22 cellular contexts compared by ENCODE assay signal in the genomic region with DNA sequence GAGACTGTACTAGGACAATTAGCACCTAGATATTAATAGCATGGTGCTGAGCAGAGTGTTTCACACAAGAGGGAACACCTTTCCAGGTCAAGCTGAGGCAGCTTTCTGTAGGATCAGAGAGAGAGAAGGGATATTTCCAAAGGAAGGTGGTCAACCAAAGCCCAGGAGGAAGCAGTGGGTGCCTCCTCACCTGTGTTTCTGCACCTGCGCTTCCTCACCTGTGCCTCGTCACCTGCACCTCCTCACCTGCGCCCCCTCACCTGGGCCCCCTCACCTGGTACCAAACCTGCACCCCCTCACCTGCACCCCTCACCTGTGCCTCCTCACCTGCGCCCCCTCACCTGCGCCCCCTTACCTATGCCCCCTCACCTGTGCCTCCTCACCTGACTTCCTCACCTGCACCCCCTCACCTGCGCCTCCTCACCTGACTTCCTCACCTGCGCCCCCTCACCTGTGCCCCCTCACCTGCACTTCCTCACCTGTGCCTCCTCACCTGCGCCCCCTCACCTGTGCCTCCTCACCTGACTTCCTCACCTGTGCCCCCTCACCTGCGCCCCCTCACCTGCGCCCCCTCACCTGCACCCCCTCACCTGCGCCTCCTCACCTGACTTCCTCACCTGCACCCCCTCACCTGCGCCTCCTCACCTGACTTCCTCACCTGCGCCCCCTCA.
DNase-seq lines count a peak whose midpoint lies in the region; ATAC-seq and TF ChIP-seq lines count a peak whose summit lies in the region.
"Had no signal": no experiment of that assay in that cellular context is flagged by ENCODE, and none has a peak within 500 bp of the region (broad histone marks: within the 10 kb centered on the region; RNA-seq: fewer than 3 reads in every experiment).

No MANE protein-coding gene starts in this region.

- no peaks in the 10 kb centered on the region for H3K27me3 ChIP-seq in aorta (ENCODE audit: control insufficient read depth in 1 of 2, insufficient read depth in 2 of 2, low read length in 1 of 2)
- H3K27me3 ChIP-seq in Karpas-422 (ENCODE audit: low read length): no peaks in the 10 kb centered on the region
- H3K27me3 ChIP-seq: SJSA1 had no signal

- H3K4me1 Mint-ChIP-seq in activated naive CD8-positive, alpha-beta T cell treated with anti-CD3 and anti-CD28 coated beads, Interleukin-2, amount 50 U/mL, for 24 hours: no peaks in the 10 kb centered on the region
- H3K4me1 Mint-ChIP-seq in activated naive CD8-positive, alpha-beta T cell treated with anti-CD3 and anti-CD28 coated beads for 36 hours: no peaks in the 10 kb centered on the region
- H3K4me1 Mint-ChIP-seq in T-helper 17 cell (peaks cover 4% of the 10 kb centered on the region), neural crest cell (no peaks in the 10 kb centered on the region)
- H3K4me1 Mint-ChIP-seq: B cell, CD14-positive monocyte, GM23338 had no signal

- H3K9ac ChIP-seq in Karpas-422 (ENCODE audit: low read length): no peak overlapping the region

- no peaks in the 10 kb centered on the region for H3K27me3 Mint-ChIP-seq in activated naive CD8-positive, alpha-beta T cell treated with anti-CD3 and anti-CD28 coated beads, Interleukin-2, amount 50 U/mL, for 24 hours
- H3K27me3 Mint-ChIP-seq in activated naive CD8-positive, alpha-beta T cell treated with anti-CD3 and anti-CD28 coated beads for 36 hours: no peaks in the 10 kb centered on the region
- H3K27me3 Mint-ChIP-seq in T-helper 17 cell (peaks cover 20% of the 10 kb centered on the region), neural crest cell (ENCODE audit: low read depth) (peaks cover 13% of the 10 kb centered on the region)
- H3K27me3 Mint-ChIP-seq: B cell had no signal

- no peaks in the 10 kb centered on the region for H3K36me3 Mint-ChIP-seq in activated naive CD8-positive, alpha-beta T cell treated with anti-CD3 and anti-CD28 coated beads, Interleukin-2, amount 50 U/mL, for 24 hours (ENCODE audit: low read depth)
- H3K36me3 Mint-ChIP-seq in activated naive CD8-positive, alpha-beta T cell treated with anti-CD3 and anti-CD28 coated beads for 36 hours: no peaks in the 10 kb centered on the region
- H3K36me3 Mint-ChIP-seq in T-helper 17 cell (ENCODE audit: low read depth) (no peaks in the 10 kb centered on the region), neural crest cell (ENCODE audit: low read depth) (peaks cover 3% of the 10 kb centered on the region)
- H3K36me3 Mint-ChIP-seq: CD14-positive monocyte had no signal

- H3K36me3 ChIP-seq in aorta (ENCODE audit: control insufficient read depth in 1 of 2, insufficient read depth in 2 of 2, low read length in 1 of 2) (no peaks in the 10 kb centered on the region), Karpas-422 (ENCODE audit: insufficient read depth, low read length) (no peaks in the 10 kb centered on the region)
- H3K36me3 ChIP-seq: HAP-1, SJSA1 had no signal

- no peaks in the 10 kb centered on the region for H4K20me1 ChIP-seq in Karpas-422 (ENCODE audit: insufficient read depth, low read depth, low read length)

- H3K4me1 ChIP-seq in aorta (ENCODE audit: control insufficient read depth in 1 of 2, insufficient read depth in 2 of 2, low read length in 2 of 2) (no peaks in the 10 kb centered on the region), Karpas-422 (ENCODE audit: low read length) (no peaks in the 10 kb centered on the region)
- H3K4me1 ChIP-seq: A549, HAP-1, SJSA1 had no signal

- DNase-seq in activated naive CD8-positive, alpha-beta T cell treated with anti-CD3 and anti-CD28 coated beads, Interleukin-2, amount 50 U/mL, for 24 hours: no peak
- DNase-seq in activated naive CD8-positive, alpha-beta T cell treated with anti-CD3 and anti-CD28 coated beads for 36 hours: no peak
- DNase-seq in T-helper 17 cell (no peak), neural crest cell (ENCODE audit: low read depth, low spot score) (no peak), aorta (no peak), SW480 (ENCODE audit: low spot score) (no peak), Karpas-422 (no peak)
- DNase-seq: KG1, NCI-H1417, NCI-H187 treated with DMSO at 0.1 percent for 48 hours, NCI-H2107, NCI-H446 treated with DMSO at 0.1 percent for 48 hours, NCI-H526 treated with DMSO at 0.1 percent for 48 hours, OCI-M1 had no signal

- H3K79me2 ChIP-seq in Karpas-422 (ENCODE audit: low read length): no peaks in the 10 kb centered on the region

- no peak overlapping the region for H2AFZ ChIP-seq in Karpas-422 (ENCODE audit: low read length)
- H2AFZ ChIP-seq: GM23338 had no signal

- no peak for TF ChIP-seq CTCF in neural crest cell (conservative IDR thresholded peaks at IDR 0.05)

- H3K4me2 ChIP-seq in Karpas-422 (ENCODE audit: low read depth, low read length, poor library complexity, severe bottlenecking): no peak overlapping the region
- H3K4me2 ChIP-seq: A549, GM23338 had no signal

- 85 to 94% methylated on average over 7 to 13 of the region's 13 CpGs for WGBS in aorta, 2 donors

- ATAC-seq in activated naive CD8-positive, alpha-beta T cell treated with anti-CD3 and anti-CD28 coated beads, Interleukin-2, amount 50 U/mL, for 24 hours: no peak
- ATAC-seq in T-helper 17 cell (no peak), aorta (ENCODE audit: low FRiP score) (peak; percentile 21), HG02678 (IDR thresholded peaks at IDR 0.05; ENCODE audit: unreplicated experiment) (no peak)
- ATAC-seq: A549, GM23338, Right ventricle myocardium inferior had no signal

- H3K4me3 ChIP-seq in aorta (ENCODE audit: low read length in 2 of 2) (no peak overlapping the region), Karpas-422 (ENCODE audit: low read length) (no peak overlapping the region)
- H3K4me3 ChIP-seq: A549, GM23338, HAP-1, SJSA1 had no signal

- H3K9me3 Mint-ChIP-seq in activated naive CD8-positive, alpha-beta T cell treated with anti-CD3 and anti-CD28 coated beads, Interleukin-2, amount 50 U/mL, for 24 hours: no peaks in the 10 kb centered on the region
- H3K9me3 Mint-ChIP-seq in activated naive CD8-positive, alpha-beta T cell treated with anti-CD3 and anti-CD28 coated beads for 36 hours: no peaks in the 10 kb centered on the region
- H3K9me3 Mint-ChIP-seq in neural crest cell: no peaks in the 10 kb centered on the region
- H3K9me3 Mint-ChIP-seq: GM23338 had no signal

- no peaks in the 10 kb centered on the region for H3K9me3 ChIP-seq in T-helper 17 cell (ENCODE audit: control insufficient read depth, low read length, poor library complexity, severe bottlenecking)
- no peaks in the 10 kb centered on the region for H3K9me3 ChIP-seq in aorta (ENCODE audit: control insufficient read depth, low read length)
- H3K9me3 ChIP-seq in Karpas-422 (ENCODE audit: low read length): no peaks in the 10 kb centered on the region
- H3K9me3 ChIP-seq: A549, HAP-1, SJSA1 had no signal

- H3K27ac Mint-ChIP-seq in activated naive CD8-positive, alpha-beta T cell treated with anti-CD3 and anti-CD28 coated beads, Interleukin-2, amount 50 U/mL, for 24 hours: peak overlapping the region; percentile 60
- H3K27ac Mint-ChIP-seq in activated naive CD8-positive, alpha-beta T cell treated with anti-CD3 and anti-CD28 coated beads for 36 hours: no peak overlapping the region
- no peak overlapping the region for H3K27ac Mint-ChIP-seq in T-helper 17 cell
- no peak overlapping the region for H3K27ac Mint-ChIP-seq in neural crest cell (ENCODE audit: unreplicated experiment)
- H3K27ac Mint-ChIP-seq: B cell, GM23338 had no signal

- H3K4me3 Mint-ChIP-seq in activated naive CD8-positive, alpha-beta T cell treated with anti-CD3 and anti-CD28 coated beads, Interleukin-2, amount 50 U/mL, for 24 hours: no peak overlapping the region
- no peak overlapping the region for H3K4me3 Mint-ChIP-seq in activated naive CD8-positive, alpha-beta T cell treated with anti-CD3 and anti-CD28 coated beads for 36 hours
- H3K4me3 Mint-ChIP-seq in T-helper 17 cell (peak overlapping the region; percentile 22), neural crest cell (peak overlapping the region; percentile 58)
- H3K4me3 Mint-ChIP-seq: B cell, CD14-positive monocyte, GM23338 had no signal

- no peak overlapping the region for H3K27ac ChIP-seq in aorta (ENCODE audit: low read depth in 1 of 2, low read length in 2 of 2)
- no peak overlapping the region for H3K27ac ChIP-seq in Karpas-422 (ENCODE audit: low read length)
- H3K27ac ChIP-seq: A549, SJSA1 had no signal

- intact Hi-C loops in aorta (cut with DNase I): loop anchor here in 1 of 2 donors (10.0 kb wide), 1 partner anchor 152 kb away; no protein-coding TSS in a partner anchor

- no peaks in the 10 kb centered on the region for H3K9me2 ChIP-seq in Karpas-422 (replicated peaks; ENCODE audit: insufficient read depth, low read length)

Comparison
In these comparisons a context has a peak if more than half of its experiments do, and no peak if none do; other contexts are left out.
1. H3K4me3 Mint-ChIP-seq: peak in T-helper 17 cell (single experiment) and neural crest cell (single experiment); none in activated naive CD8-positive, alpha-beta T cell treated with anti-CD3 and anti-CD28 coated beads, Interleukin-2, amount 50 U/mL, for 24 hours (single experiment) and activated naive CD8-positive, alpha-beta T cell treated with anti-CD3 and anti-CD28 coated beads for 36 hours (single experiment).